ENCODE assay signal across 1 cellular context in the genomic region with DNA sequence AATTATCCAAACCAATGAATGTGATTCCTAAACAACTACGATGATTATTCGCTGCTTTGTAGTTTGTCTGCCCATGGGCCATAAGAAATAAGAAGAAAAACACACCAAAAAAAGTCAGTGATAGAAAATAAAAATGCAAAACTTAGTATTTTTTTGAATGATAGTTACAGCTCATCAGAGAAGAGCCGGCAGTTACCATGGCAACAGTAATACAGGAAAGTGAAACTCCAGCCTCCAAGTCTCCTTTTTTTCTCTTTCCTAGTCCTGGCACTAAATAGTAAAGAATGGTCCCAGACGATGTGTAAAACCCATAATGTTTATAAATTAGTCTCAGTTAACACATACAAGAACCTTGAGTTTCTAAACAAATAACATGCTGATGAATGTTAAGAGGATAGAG.
TF ChIP-seq lines count a peak whose summit lies in the region.

No MANE protein-coding gene starts in this region.

TF ChIP-seq in SK-N-SH, 30 proteins besides CTCF, POLR2A, EP300 and RAD21 (continued from another document):
- TF ChIP-seq RXRA (IDR thresholded peaks at IDR 0.05; ENCODE audit: borderline replicate concordance, low read depth) (no peak), MAX (IDR thresholded peaks at IDR 0.05; ENCODE audit: low read depth) (no peak), POLR2AphosphoS5 (IDR thresholded peaks at IDR 0.05; ENCODE audit: low read depth, low read length) (no peak), TEAD4 (IDR thresholded peaks at IDR 0.05; ENCODE audit: borderline replicate concordance, insufficient read depth) (no peak), RFX5 (IDR thresholded peaks at IDR 0.05; ENCODE audit: low read length) (no peak)
- TF ChIP-seq, protein P1, sequence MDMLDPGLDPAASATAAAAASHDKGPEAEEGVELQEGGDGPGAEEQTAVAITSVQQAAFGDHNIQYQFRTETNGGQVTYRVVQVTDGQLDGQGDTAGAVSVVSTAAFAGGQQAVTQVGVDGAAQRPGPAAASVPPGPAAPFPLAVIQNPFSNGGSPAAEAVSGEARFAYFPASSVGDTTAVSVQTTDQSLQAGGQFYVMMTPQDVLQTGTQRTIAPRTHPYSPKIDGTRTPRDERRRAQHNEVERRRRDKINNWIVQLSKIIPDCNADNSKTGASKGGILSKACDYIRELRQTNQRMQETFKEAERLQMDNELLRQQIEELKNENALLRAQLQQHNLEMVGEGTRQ (IDR thresholded peaks at IDR 0.05; ENCODE audit: borderline replicate concordance, low read depth, low read length) = no peak
